ENCODE assay signal across 7 cellular contexts in genomic region chr9:100426194-100426531, GRCh38. TPM values are rescaled to one million over a fixed set of nuclear protein-coding genes. Genes with fewer than 3 reads are reported as not detected.
A peak's percentile ranks its signal among the peaks of the same experiment; 100 is the strongest.
DNase-seq lines count a peak whose midpoint lies in the region; ATAC-seq and TF ChIP-seq lines count a peak whose summit lies in the region.

No MANE protein-coding gene starts in this region.

- H3K27ac ChIP-seq in VCaP (peak overlapping the region; percentile 89), foreskin keratinocyte (peak overlapping the region; percentile 91)

- peaks cover 20% of the 10 kb centered on the region for H3K4me1 ChIP-seq in foreskin keratinocyte

- H3K27me3 ChIP-seq in foreskin keratinocyte, result no peaks in the 10 kb centered on the region

- DNase-seq in HFF-Myc (ENCODE audit: extremely low read depth, low read depth) (no peak), foreskin keratinocyte (peak; percentile 30 to 54), HuH-7 (ENCODE audit: low spot score) (no peak), NCI-H2107 (lab: John Stamatoyannopoulos, UW) (no peak)
- no peak for DNase-seq in stimulated activated effector memory CD8-positive, alpha-beta T cell treated with anti-CD3 and anti-CD28 coated beads, Interleukin-12 subunit alpha, Interleukin-12 subunit beta, amount 100 ng/mL, for 72 hours (ENCODE audit: low spot score in 2 of 2)

- ATAC-seq in foreskin keratinocyte (no peak), HG03354 (IDR thresholded peaks at IDR 0.05; ENCODE audit: poor library complexity, severe bottlenecking, unreplicated experiment) (no peak)
- ATAC-seq in stimulated activated effector memory CD8-positive, alpha-beta T cell treated with anti-CD3 and anti-CD28 coated beads, Interleukin-12 subunit alpha, Interleukin-12 subunit beta, amount 100 ng/mL, for 72 hours, result no peak

- TF ChIP-seq CTCF in HFF-Myc (IDR thresholded peaks at IDR 0.05; ENCODE audit: low read depth, low read length, missing control alignments), result no peak
- TF ChIP-seq CTCF in VCaP (conservative IDR thresholded peaks at IDR 0.05), result no peak
- no peak for TF ChIP-seq CTCF in foreskin keratinocyte (conservative IDR thresholded peaks at IDR 0.05)

- peak overlapping the region; percentile 93 for H3K4me3 Mint-ChIP-seq in stimulated activated effector memory CD8-positive, alpha-beta T cell treated with anti-CD3 and anti-CD28 coated beads, Interleukin-12 subunit alpha, Interleukin-12 subunit beta, amount 100 ng/mL, for 72 hours

- peak overlapping the region; percentile 98 for H3K27ac Mint-ChIP-seq in stimulated activated effector memory CD8-positive, alpha-beta T cell treated with anti-CD3 and anti-CD28 coated beads, Interleukin-12 subunit alpha, Interleukin-12 subunit beta, amount 100 ng/mL, for 72 hours

- H3K4me3 ChIP-seq in HFF-Myc (replicated peaks; ENCODE audit: low read depth, low read length), result peak overlapping the region; percentile 66

- peaks cover 39% of the 10 kb centered on the region for H3K4me1 Mint-ChIP-seq in stimulated activated effector memory CD8-positive, alpha-beta T cell treated with anti-CD3 and anti-CD28 coated beads, Interleukin-12 subunit alpha, Interleukin-12 subunit beta, amount 100 ng/mL, for 72 hours

- H3K9me3 Mint-ChIP-seq in stimulated activated effector memory CD8-positive, alpha-beta T cell treated with anti-CD3 and anti-CD28 coated beads, Interleukin-12 subunit alpha, Interleukin-12 subunit beta, amount 100 ng/mL, for 72 hours, result no peaks in the 10 kb centered on the region

- H3K36me3 Mint-ChIP-seq in stimulated activated effector memory CD8-positive, alpha-beta T cell treated with anti-CD3 and anti-CD28 coated beads, Interleukin-12 subunit alpha, Interleukin-12 subunit beta, amount 100 ng/mL, for 72 hours, result peaks cover 14% of the 10 kb centered on the region

RNA-seq across cellular contexts. Expression of gene MSANTD3, which starts 0.8 kb away (rescaled TPM):
- total RNA-seq in foreskin keratinocyte, result 92.7 and 94.4 TPM in 2 replicates
- polyA plus RNA-seq in foreskin keratinocyte, result 78.4 and 80.8 TPM in 2 replicates

RNA-seq across cellular contexts. Expression of gene TMEFF1, which starts 46.8 kb away (rescaled TPM):
- total RNA-seq in foreskin keratinocyte, result 0.46 and 0.54 TPM in 2 replicates
- 0.07 and 0.16 TPM in 2 replicates for polyA plus RNA-seq in foreskin keratinocyte

Comparison
In these comparisons a context has a peak if more than half of its experiments do, and no peak if none do; other contexts are left out.
1. DNase-seq: peak in foreskin keratinocyte (2 of 2); none in HFF-Myc (single experiment), stimulated activated effector memory CD8-positive, alpha-beta T cell treated with anti-CD3 and anti-CD28 coated beads, Interleukin-12 subunit alpha, Interleukin-12 subunit beta, amount 100 ng/mL, for 72 hours (0 of 2), HuH-7 (single experiment) and NCI-H2107 (single experiment).